8 cellular contexts compared by ENCODE assay signal in the genomic region with DNA sequence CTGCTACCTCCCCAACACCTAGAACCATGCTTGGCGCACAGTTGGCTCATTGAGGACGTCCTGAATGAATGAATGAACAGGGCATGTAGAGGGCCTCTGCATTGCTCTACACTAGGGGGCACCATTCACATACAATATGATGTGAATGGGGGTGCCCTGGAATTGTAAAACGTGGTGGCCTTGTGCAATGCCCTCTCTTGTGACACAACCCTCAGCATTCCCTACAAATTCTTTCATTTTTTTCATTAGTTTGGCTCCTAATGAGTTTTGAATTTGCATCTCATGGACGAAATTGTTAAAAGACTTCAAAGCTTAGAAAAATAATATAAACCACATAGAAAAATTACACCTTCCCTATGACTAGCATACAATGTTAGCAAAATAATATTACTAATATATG. TPM values are rescaled to one million over a fixed set of nuclear protein-coding genes. Genes with fewer than 3 reads are reported as not detected.
DNase-seq lines count a peak whose midpoint lies in the region; ATAC-seq and TF ChIP-seq lines count a peak whose summit lies in the region.

No MANE protein-coding gene starts in this region.

- no peaks in the 10 kb centered on the region for H3K27me3 ChIP-seq in PC-3 (ENCODE audit: low read length)

- no peak overlapping the region for H3K9ac ChIP-seq in PC-3 (ENCODE audit: low read length)

- H3K36me3 ChIP-seq in PC-3 (ENCODE audit: low read depth, low read length): no peaks in the 10 kb centered on the region

- no peaks in the 10 kb centered on the region for H3K4me1 Mint-ChIP-seq in activated naive CD8-positive, alpha-beta T cell treated with anti-CD3 and anti-CD28 coated beads, Interleukin-2, amount 50 U/mL, for 24 hours

- no peaks in the 10 kb centered on the region for H3K9me2 ChIP-seq in PC-3 (replicated peaks; ENCODE audit: low read length)

- peaks cover 31% of the 10 kb centered on the region for H3K4me1 ChIP-seq in PC-3 (ENCODE audit: insufficient read depth, low read length)

- no peaks in the 10 kb centered on the region for H4K20me1 ChIP-seq in PC-3 (ENCODE audit: low read length)

- no peaks in the 10 kb centered on the region for H3K79me2 ChIP-seq in PC-3 (ENCODE audit: low read length)

- H3K36me3 Mint-ChIP-seq in activated naive CD8-positive, alpha-beta T cell treated with anti-CD3 and anti-CD28 coated beads, Interleukin-2, amount 50 U/mL, for 24 hours (ENCODE audit: low read depth): no peaks in the 10 kb centered on the region

- CTCF ChIA-PET in PC-3 (lab: Charles Lee): interaction anchor here (0.6 kb wide), 1 partner anchor 404 kb away, joined by 3 read pairs; no protein-coding TSS in a partner anchor

- DNase-seq in ACHN (peak; percentile 61), GM12865 (ENCODE audit: low read depth) (peak; percentile 46), PC-3 (peak; percentile 81), fibroblast of mammary gland (ENCODE audit: low read depth) (peak; percentile 78)
- peak; percentile 7 for DNase-seq in stimulated activated naive CD8-positive, alpha-beta T cell treated with anti-CD3 and anti-CD28 coated beads, Interleukin-15, Interleukin-2, amounts not matched to agents 100 U/mL and 50 U/mL, for 24 hours
- DNase-seq in stimulated activated CD4-positive, alpha-beta T cell treated with anti-CD3 and anti-CD28 coated beads, Interleukin-4, amount 100 ng/mL, for 4 hours: no peak
- DNase-seq in activated naive CD8-positive, alpha-beta T cell treated with anti-CD3 and anti-CD28 coated beads, Interleukin-2, amount 50 U/mL, for 24 hours: no peak

- TF ChIP-seq CTCF in GM12865 (IDR thresholded peaks at IDR 0.05; ENCODE audit: insufficient read depth, low read depth, low read length, missing control alignments): peak; percentile 53
- peak; percentile 88 for TF ChIP-seq CTCF in PC-3 (conservative IDR thresholded peaks at IDR 0.05; ENCODE audit: low read depth, low read length)
- TF ChIP-seq CTCF in fibroblast of mammary gland (conservative IDR thresholded peaks at IDR 0.05; ENCODE audit: control insufficient read depth, insufficient read depth, low read depth, low read length): peak; percentile 87

- H3K27me3 Mint-ChIP-seq in activated naive CD8-positive, alpha-beta T cell treated with anti-CD3 and anti-CD28 coated beads, Interleukin-2, amount 50 U/mL, for 24 hours: peaks cover 4% of the 10 kb centered on the region

- no peak overlapping the region for H3K4me2 ChIP-seq in PC-3 (ENCODE audit: low read length)

- POLR2A ChIA-PET in PC-3 (lab: Charles Lee; ENCODE audit: unreplicated experiment): no interaction called here

- H3K9me3 Mint-ChIP-seq in activated naive CD8-positive, alpha-beta T cell treated with anti-CD3 and anti-CD28 coated beads, Interleukin-2, amount 50 U/mL, for 24 hours: peaks cover 6% of the 10 kb centered on the region

- in situ Hi-C loops in ACHN (cut with HindIII; ENCODE audit: low pct_ligation_motif_present, low pct_unique_long_range_greater_than_20kb, low sequenced_read_pairs): no loop called here

- ATAC-seq in HG03066 (IDR thresholded peaks at IDR 0.05; ENCODE audit: low read depth, unreplicated experiment) (peak; percentile 63), PC-3 (peak; percentile 33; the same call in 1 of the 2 replicates)
- ATAC-seq in stimulated activated naive CD8-positive, alpha-beta T cell treated with anti-CD3 and anti-CD28 coated beads, Interleukin-15, Interleukin-2, amounts not matched to agents 100 U/mL and 50 U/mL, for 24 hours: peak; percentile 49
- ATAC-seq in activated naive CD8-positive, alpha-beta T cell treated with anti-CD3 and anti-CD28 coated beads, Interleukin-2, amount 50 U/mL, for 24 hours: no peak

- H3K27ac Mint-ChIP-seq in activated naive CD8-positive, alpha-beta T cell treated with anti-CD3 and anti-CD28 coated beads, Interleukin-2, amount 50 U/mL, for 24 hours: no peak overlapping the region

- intact Hi-C loops in PC-3 (cut with micrococcal nuclease): loop anchor here (1.0 to 10.0 kb wide), 4 partner anchors 141 to 637 kb away; no protein-coding TSS in a partner anchor

- no peaks in the 10 kb centered on the region for H3K9me3 ChIP-seq in PC-3 (ENCODE audit: low read length)

- BruUV-seq in PC-3 (replicated peaks; lab: Mats Ljungman, UMichigan): no TSS peak

- no peak overlapping the region for H3K4me3 ChIP-seq in GM12865 (ENCODE audit: low read depth, low read length)
- no peak overlapping the region for H3K4me3 ChIP-seq in PC-3 (ENCODE audit: low read length)
- no peak overlapping the region for H3K4me3 ChIP-seq in fibroblast of mammary gland (ENCODE audit: control insufficient read depth, low read depth, low read length)

- H3F3A ChIP-seq in PC-3 (ENCODE audit: low read length, unreplicated experiment): no peaks in the 10 kb centered on the region

- H2AFZ ChIP-seq in PC-3 (ENCODE audit: low read length): peak overlapping the region; percentile 51; the same call in 1 of the 2 replicates

- H3K27ac ChIP-seq in PC-3 (ENCODE audit: low read length): peak overlapping the region; percentile 28

- no peak overlapping the region for H3K4me3 Mint-ChIP-seq in activated naive CD8-positive, alpha-beta T cell treated with anti-CD3 and anti-CD28 coated beads, Interleukin-2, amount 50 U/mL, for 24 hours

RNA-seq across cellular contexts. Expression of gene DIO2, which starts 2.3 kb away (rescaled TPM):
- total RNA-seq in PC-3 (2014; rRNA removed): 2.0 and 6.6 TPM in 2 replicates

Comparison
In these comparisons a context has a peak if more than half of its experiments do, and no peak if none do; other contexts are left out.
1. DNase-seq: peak in ACHN (single experiment), GM12865 (single experiment), PC-3 (single experiment), fibroblast of mammary gland (single experiment) and stimulated activated naive CD8-positive, alpha-beta T cell treated with anti-CD3 and anti-CD28 coated beads, Interleukin-15, Interleukin-2, amounts not matched to agents 100 U/mL and 50 U/mL, for 24 hours (single experiment); none in stimulated activated CD4-positive, alpha-beta T cell treated with anti-CD3 and anti-CD28 coated beads, Interleukin-4, amount 100 ng/mL, for 4 hours (0 of 2) and activated naive CD8-positive, alpha-beta T cell treated with anti-CD3 and anti-CD28 coated beads, Interleukin-2, amount 50 U/mL, for 24 hours (single experiment).
2. Peak in every context shown above with its lines, with median percentiles within 50 percentile points of each other: CTCF ChIP-seq.